ENCODE assay signal across 8 cellular contexts in the genomic region with DNA sequence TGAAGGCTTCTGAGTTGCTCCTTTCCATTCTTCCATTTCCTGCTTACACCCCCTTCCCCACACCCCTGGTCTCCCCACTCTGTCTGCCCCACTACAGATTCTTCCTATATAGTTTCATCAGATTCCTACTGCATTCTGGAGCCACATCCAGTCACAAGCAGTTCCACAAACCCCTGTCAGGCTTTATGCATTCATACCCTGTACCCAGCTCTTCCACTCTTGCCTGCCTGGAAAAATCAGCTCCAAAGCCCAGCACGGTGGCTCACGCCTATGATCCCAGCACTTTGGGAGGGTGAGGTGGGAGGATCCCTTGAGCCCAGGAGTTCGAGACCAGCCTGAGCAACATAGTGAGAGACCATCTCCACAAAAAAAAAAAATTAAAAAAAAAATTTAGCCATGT.
"Had no signal": no experiment of that assay in that cellular context is flagged by ENCODE, and none has a peak within 500 bp of the region (broad histone marks: within the 10 kb centered on the region; RNA-seq: fewer than 3 reads in every experiment).

No MANE protein-coding gene starts in this region.

- ATAC-seq: GM12878 had no signal

- FAIRE-seq: G401.6, GM12878, GM12891, GM12892, GM18507, GM19239 had no signal

- H3K4me3 ChIP-seq: GM12878 had no signal

- DNase-seq: GDM1, GF-D8 had no signal
